In genomic region chr2:41720298-41720697, GRCh38 we compare ENCODE assay signal across 10 cellular contexts.
DNase-seq lines count a peak whose midpoint lies in the region; ATAC-seq and TF ChIP-seq lines count a peak whose summit lies in the region.
"Had no signal": no experiment of that assay in that cellular context is flagged by ENCODE, and none has a peak within 500 bp of the region (broad histone marks: within the 10 kb centered on the region; RNA-seq: fewer than 3 reads in every experiment).

No MANE protein-coding gene starts in this region.

- no peak overlapping the region for H4K91ac ChIP-seq in mesenchymal stem cell (ENCODE audit: low read length)

- H3K27ac ChIP-seq in mesenchymal stem cell (ENCODE audit: low read length, poor library complexity, severe bottlenecking) (no peak overlapping the region), gastroesophageal sphincter (no peak overlapping the region)
- H3K27ac ChIP-seq: prostate gland had no signal

- DNase-seq in mesenchymal stem cell (no peak), NCI-H1436 (lab: John Stamatoyannopoulos, UW) (no peak), foreskin fibroblast (no peak)
- DNase-seq in stimulated activated CD4-positive, alpha-beta T cell treated with anti-CD3 and anti-CD28 coated beads, Interleukin-1b, Interleukin-23, amount 100 ng/mL, for 48 hours = no peak
- DNase-seq: adrenal gland had no signal

- no peaks in the 10 kb centered on the region for H3K36me3 ChIP-seq in mesenchymal stem cell (ENCODE audit: control insufficient read depth in 1 of 2, insufficient read depth in 2 of 2, low read depth in 1 of 2, low read length in 2 of 2)
- H3K36me3 ChIP-seq in gastroesophageal sphincter = no peaks in the 10 kb centered on the region
- H3K36me3 ChIP-seq: adrenal gland, prostate gland had no signal

- H3K27me3 ChIP-seq in mesenchymal stem cell (ENCODE audit: control insufficient read depth in 1 of 2, insufficient read depth in 1 of 2, low read length in 2 of 2) (no peaks in the 10 kb centered on the region), gastroesophageal sphincter (no peaks in the 10 kb centered on the region)
- H3K27me3 ChIP-seq: adrenal gland had no signal

- no peak for TF ChIP-seq CTCF in foreskin fibroblast (IDR thresholded peaks at IDR 0.05; ENCODE audit: low read depth, low read length)
- TF ChIP-seq CTCF in gastroesophageal sphincter (IDR thresholded peaks at IDR 0.05) = no peak

- no peak overlapping the region for H3K4me2 ChIP-seq in mesenchymal stem cell (ENCODE audit: low read length, poor library complexity, severe bottlenecking)

- H3K4ac ChIP-seq in mesenchymal stem cell (ENCODE audit: low read depth in 1 of 2, low read length in 2 of 2) = no peak overlapping the region

- no peak overlapping the region for H4K8ac ChIP-seq in mesenchymal stem cell (ENCODE audit: low read length)

- no peak overlapping the region for H2AK5ac ChIP-seq in mesenchymal stem cell (ENCODE audit: low read length, severe bottlenecking)

- H2AFZ ChIP-seq in mesenchymal stem cell (ENCODE audit: low read depth, low read length) = no peak overlapping the region

- H3K4me1 ChIP-seq in mesenchymal stem cell (ENCODE audit: control insufficient read depth, insufficient read depth, low read depth, low read length) = peaks cover 3% of the 10 kb centered on the region
- peaks cover 0 to 5% (median 3%) of the 10 kb centered on the region in 3 donors for H3K4me1 ChIP-seq in gastroesophageal sphincter
- H3K4me1 ChIP-seq: prostate gland had no signal

- ATAC-seq in GM18868 (IDR thresholded peaks at IDR 0.05; ENCODE audit: unreplicated experiment) = peak; percentile 43
- ATAC-seq in GM21576 (IDR thresholded peaks at IDR 0.05; ENCODE audit: unreplicated experiment) = peak; percentile 40
- peak; percentile 35 for ATAC-seq in HG03442 (IDR thresholded peaks at IDR 0.05; ENCODE audit: unreplicated experiment)
- ATAC-seq in gastroesophageal sphincter = no peak

- no peak overlapping the region for H3K18ac ChIP-seq in mesenchymal stem cell (ENCODE audit: low read depth in 1 of 2, low read length in 2 of 2)

- no peak overlapping the region for H2BK15ac ChIP-seq in mesenchymal stem cell (ENCODE audit: low read depth, poor library complexity, severe bottlenecking)

- H3K9ac ChIP-seq in mesenchymal stem cell (ENCODE audit: low read length) = peak overlapping the region; percentile 72

- no peak overlapping the region for H3K14ac ChIP-seq in mesenchymal stem cell (ENCODE audit: low read length in 2 of 2)

- no peak overlapping the region for H2BK12ac ChIP-seq in mesenchymal stem cell (ENCODE audit: low read length in 2 of 2)

- TF ChIP-seq EP300 in gastroesophageal sphincter (IDR thresholded peaks at IDR 0.05) = no peak

- H3K23ac ChIP-seq in mesenchymal stem cell (ENCODE audit: low read length in 2 of 2) = no peak overlapping the region

- H2BK5ac ChIP-seq in mesenchymal stem cell (ENCODE audit: low read depth, low read length, poor library complexity, severe bottlenecking) = no peak overlapping the region

- no peak overlapping the region for H2BK120ac ChIP-seq in mesenchymal stem cell (ENCODE audit: low read depth, low read length)

- H3K9me3 ChIP-seq in mesenchymal stem cell (ENCODE audit: control insufficient read depth, low read length) (no peaks in the 10 kb centered on the region), gastroesophageal sphincter (no peaks in the 10 kb centered on the region)
- H3K9me3 ChIP-seq: adrenal gland, prostate gland had no signal

- WGBS in mesenchymal stem cell = no CpG with 5 or more reads among the region's 1 CpG
- 36 to 78% methylated on average over 1 of the region's 1 CpG for WGBS in gastroesophageal sphincter (ENCODE audit: low coverage in 1 of 2), 2 donors

- no peaks in the 10 kb centered on the region for H3K79me1 ChIP-seq in mesenchymal stem cell (replicated peaks; ENCODE audit: low read length, poor library complexity, severe bottlenecking)

- H3K4me3 ChIP-seq in mesenchymal stem cell (ENCODE audit: insufficient read depth in 1 of 2, low read depth in 1 of 2, low read length in 2 of 2) = peak overlapping the region in 1 of 2 experiments; percentile 7
- peak overlapping the region in 1 of 2 donors; percentile 17 for H3K4me3 ChIP-seq in foreskin fibroblast (ENCODE audit: low read depth in 1 of 2, low read length in 2 of 2)
- H3K4me3 ChIP-seq in gastroesophageal sphincter = peak overlapping the region in 1 of 2 donors; percentile 5
- H3K4me3 ChIP-seq: prostate gland had no signal

- no peak for TF ChIP-seq POLR2A in gastroesophageal sphincter (IDR thresholded peaks at IDR 0.05)
